Comparison of ENCODE assay signal across 2 cellular contexts in the genomic region with DNA sequence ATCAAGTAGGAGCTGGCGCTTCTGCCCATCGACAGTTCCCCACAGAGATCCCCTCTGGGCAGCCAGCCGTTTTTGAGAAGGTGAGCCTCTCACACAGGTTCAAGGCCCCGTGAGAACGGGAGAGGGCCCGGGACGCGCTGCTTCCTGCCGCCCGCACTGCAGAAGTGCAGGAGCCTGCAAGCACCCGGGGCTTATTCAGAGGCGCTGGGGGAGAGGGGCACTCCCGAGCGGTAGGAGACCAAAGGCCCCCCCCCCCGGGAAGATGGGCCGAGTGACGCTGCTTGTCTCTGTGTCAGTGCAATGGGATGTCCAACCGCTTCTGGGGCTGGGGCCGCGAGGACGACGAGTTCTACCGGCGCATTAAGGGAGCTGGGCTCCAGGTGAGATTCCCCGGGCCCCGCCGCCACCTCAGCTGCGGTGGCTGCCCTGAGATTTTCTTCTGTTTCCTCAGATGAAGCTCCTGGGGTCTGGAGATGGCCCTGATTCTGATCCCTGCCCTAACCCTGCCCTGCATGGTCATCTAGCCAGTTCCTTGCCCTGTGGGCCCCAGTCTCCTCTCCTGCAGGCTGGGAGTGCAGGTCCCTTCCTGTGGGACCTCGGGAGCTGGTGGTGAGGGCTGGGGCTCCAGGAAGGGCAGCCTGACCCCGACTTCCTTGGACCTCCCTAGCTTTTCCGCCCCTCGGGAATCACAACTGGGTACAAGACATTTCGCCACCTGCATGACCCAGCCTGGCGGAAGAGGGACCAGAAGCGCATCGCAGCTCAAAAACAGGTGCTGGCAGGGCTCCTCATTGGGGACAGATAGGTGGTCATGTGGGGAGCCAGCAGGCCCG.
TF ChIP-seq lines count a peak whose summit lies in the region.

No MANE protein-coding gene starts in this region.

TF ChIP-seq in GM23338, 12 proteins besides CTCF, POLR2A, EP300 and RAD21:
- TF ChIP-seq NANOG (IDR thresholded peaks at IDR 0.05; ENCODE audit: borderline replicate concordance) (no peak), ZNF331 (CRISPR knock-in tag; IDR thresholded peaks at IDR 0.05; ENCODE audit: low read depth) (no peak), ZNF114 (CRISPR knock-in tag; IDR thresholded peaks at IDR 0.05) (no peak), STAT1 (IDR thresholded peaks at IDR 0.05; ENCODE audit: unreplicated experiment) (no peak), EZH2 (IDR thresholded peaks at IDR 0.05; ENCODE audit: low read depth, unreplicated experiment) (no peak), JUNB (IDR thresholded peaks at IDR 0.05; ENCODE audit: unreplicated experiment) (no peak), POLR2AphosphoS5 (IDR thresholded peaks at IDR 0.05; ENCODE audit: low read depth) (no peak)
- TF ChIP-seq, protein P1, sequence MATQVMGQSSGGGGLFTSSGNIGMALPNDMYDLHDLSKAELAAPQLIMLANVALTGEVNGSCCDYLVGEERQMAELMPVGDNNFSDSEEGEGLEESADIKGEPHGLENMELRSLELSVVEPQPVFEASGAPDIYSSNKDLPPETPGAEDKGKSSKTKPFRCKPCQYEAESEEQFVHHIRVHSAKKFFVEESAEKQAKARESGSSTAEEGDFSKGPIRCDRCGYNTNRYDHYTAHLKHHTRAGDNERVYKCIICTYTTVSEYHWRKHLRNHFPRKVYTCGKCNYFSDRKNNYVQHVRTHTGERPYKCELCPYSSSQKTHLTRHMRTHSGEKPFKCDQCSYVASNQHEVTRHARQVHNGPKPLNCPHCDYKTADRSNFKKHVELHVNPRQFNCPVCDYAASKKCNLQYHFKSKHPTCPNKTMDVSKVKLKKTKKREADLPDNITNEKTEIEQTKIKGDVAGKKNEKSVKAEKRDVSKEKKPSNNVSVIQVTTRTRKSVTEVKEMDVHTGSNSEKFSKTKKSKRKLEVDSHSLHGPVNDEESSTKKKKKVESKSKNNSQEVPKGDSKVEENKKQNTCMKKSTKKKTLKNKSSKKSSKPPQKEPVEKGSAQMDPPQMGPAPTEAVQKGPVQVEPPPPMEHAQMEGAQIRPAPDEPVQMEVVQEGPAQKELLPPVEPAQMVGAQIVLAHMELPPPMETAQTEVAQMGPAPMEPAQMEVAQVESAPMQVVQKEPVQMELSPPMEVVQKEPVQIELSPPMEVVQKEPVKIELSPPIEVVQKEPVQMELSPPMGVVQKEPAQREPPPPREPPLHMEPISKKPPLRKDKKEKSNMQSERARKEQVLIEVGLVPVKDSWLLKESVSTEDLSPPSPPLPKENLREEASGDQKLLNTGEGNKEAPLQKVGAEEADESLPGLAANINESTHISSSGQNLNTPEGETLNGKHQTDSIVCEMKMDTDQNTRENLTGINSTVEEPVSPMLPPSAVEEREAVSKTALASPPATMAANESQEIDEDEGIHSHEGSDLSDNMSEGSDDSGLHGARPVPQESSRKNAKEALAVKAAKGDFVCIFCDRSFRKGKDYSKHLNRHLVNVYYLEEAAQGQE (IDR thresholded peaks at IDR 0.05; ENCODE audit: unreplicated experiment), result no peak
- TF ChIP-seq, protein P2, sequence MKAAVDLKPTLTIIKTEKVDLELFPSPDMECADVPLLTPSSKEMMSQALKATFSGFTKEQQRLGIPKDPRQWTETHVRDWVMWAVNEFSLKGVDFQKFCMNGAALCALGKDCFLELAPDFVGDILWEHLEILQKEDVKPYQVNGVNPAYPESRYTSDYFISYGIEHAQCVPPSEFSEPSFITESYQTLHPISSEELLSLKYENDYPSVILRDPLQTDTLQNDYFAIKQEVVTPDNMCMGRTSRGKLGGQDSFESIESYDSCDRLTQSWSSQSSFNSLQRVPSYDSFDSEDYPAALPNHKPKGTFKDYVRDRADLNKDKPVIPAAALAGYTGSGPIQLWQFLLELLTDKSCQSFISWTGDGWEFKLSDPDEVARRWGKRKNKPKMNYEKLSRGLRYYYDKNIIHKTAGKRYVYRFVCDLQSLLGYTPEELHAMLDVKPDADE (IDR thresholded peaks at IDR 0.05), result no peak
TF ChIP-seq in GM23338: peak in this region for 0.

TF ChIP-seq in HepG2, 621 proteins besides CTCF, POLR2A, EP300 and RAD21:
- no peak for TF ChIP-seq ARNT (IDR thresholded peaks at IDR 0.05)
- TF ChIP-seq, protein P3, sequence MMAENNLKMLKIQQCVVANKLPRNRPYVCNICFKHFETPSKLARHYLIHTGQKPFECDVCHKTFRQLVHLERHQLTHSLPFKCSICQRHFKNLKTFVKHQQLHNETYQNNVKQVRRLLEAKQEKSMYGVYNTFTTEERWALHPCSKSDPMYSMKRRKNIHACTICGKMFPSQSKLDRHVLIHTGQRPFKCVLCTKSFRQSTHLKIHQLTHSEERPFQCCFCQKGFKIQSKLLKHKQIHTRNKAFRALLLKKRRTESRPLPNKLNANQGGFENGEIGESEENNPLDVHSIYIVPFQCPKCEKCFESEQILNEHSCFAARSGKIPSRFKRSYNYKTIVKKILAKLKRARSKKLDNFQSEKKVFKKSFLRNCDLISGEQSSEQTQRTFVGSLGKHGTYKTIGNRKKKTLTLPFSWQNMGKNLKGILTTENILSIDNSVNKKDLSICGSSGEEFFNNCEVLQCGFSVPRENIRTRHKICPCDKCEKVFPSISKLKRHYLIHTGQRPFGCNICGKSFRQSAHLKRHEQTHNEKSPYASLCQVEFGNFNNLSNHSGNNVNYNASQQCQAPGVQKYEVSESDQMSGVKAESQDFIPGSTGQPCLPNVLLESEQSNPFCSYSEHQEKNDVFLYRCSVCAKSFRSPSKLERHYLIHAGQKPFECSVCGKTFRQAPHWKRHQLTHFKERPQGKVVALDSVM (CRISPR knock-in tag; IDR thresholded peaks at IDR 0.05), result no peak
- TF ChIP-seq, protein P4, sequence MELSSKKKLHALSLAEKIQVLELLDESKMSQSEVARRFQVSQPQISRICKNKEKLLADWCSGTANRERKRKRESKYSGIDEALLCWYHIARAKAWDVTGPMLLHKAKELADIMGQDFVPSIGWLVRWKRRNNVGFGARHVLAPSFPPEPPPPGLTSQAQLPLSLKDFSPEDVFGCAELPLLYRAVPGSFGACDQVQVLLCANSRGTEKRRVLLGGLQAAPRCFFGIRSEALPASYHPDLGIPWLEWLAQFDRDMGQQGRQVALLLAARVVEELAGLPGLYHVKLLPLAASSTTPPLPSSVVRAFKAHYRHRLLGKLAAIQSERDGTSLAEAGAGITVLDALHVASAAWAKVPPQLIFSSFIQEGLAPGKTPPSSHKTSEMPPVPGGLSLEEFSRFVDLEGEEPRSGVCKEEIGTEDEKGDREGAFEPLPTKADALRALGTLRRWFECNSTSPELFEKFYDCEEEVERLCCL (CRISPR knock-in tag; IDR thresholded peaks at IDR 0.05; ENCODE audit: borderline replicate concordance), result no peak
- TF ChIP-seq, protein P5, sequence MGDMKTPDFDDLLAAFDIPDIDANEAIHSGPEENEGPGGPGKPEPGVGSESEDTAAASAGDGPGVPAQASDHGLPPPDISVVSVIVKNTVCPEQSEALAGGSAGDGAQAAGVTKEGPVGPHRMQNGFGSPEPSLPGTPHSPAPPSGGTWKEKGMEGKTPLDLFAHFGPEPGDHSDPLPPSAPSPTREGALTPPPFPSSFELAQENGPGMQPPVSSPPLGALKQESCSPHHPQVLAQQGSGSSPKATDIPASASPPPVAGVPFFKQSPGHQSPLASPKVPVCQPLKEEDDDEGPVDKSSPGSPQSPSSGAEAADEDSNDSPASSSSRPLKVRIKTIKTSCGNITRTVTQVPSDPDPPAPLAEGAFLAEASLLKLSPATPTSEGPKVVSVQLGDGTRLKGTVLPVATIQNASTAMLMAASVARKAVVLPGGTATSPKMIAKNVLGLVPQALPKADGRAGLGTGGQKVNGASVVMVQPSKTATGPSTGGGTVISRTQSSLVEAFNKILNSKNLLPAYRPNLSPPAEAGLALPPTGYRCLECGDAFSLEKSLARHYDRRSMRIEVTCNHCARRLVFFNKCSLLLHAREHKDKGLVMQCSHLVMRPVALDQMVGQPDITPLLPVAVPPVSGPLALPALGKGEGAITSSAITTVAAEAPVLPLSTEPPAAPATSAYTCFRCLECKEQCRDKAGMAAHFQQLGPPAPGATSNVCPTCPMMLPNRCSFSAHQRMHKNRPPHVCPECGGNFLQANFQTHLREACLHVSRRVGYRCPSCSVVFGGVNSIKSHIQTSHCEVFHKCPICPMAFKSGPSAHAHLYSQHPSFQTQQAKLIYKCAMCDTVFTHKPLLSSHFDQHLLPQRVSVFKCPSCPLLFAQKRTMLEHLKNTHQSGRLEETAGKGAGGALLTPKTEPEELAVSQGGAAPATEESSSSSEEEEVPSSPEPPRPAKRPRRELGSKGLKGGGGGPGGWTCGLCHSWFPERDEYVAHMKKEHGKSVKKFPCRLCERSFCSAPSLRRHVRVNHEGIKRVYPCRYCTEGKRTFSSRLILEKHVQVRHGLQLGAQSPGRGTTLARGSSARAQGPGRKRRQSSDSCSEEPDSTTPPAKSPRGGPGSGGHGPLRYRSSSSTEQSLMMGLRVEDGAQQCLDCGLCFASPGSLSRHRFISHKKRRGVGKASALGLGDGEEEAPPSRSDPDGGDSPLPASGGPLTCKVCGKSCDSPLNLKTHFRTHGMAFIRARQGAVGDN (CRISPR knock-in tag; IDR thresholded peaks at IDR 0.05), result no peak
TF ChIP-seq in HepG2: peak in this region for 0.
